In genomic region chr6:126788961-126789365, GRCh38 we compare ENCODE assay signal across 19 cellular contexts.
A peak's percentile ranks its signal among the peaks of the same experiment; 100 is the strongest.
DNase-seq lines count a peak whose midpoint lies in the region; ATAC-seq, FAIRE-seq and TF ChIP-seq lines count a peak whose summit lies in the region.
"Had no signal": no experiment of that assay in that cellular context is flagged by ENCODE, and none has a peak within 500 bp of the region (broad histone marks: within the 10 kb centered on the region; RNA-seq: fewer than 3 reads in every experiment).

No MANE protein-coding gene starts in this region.

- POLR2A ChIA-PET in HepG2 (lab: Yijun Ruan, JAX) = no interaction called here

- no peaks in the 10 kb centered on the region for H3K79me2 ChIP-seq in HepG2 (ENCODE audit: insufficient read depth, low read length)
- H3K79me2 ChIP-seq in hepatocyte = no peaks in the 10 kb centered on the region

- H3K27me3 Mint-ChIP-seq in nephron (ENCODE audit: low read depth) = no peaks in the 10 kb centered on the region

- H3K27me3 ChIP-seq in liver (ENCODE audit: control insufficient read depth in 4 of 4, insufficient read depth in 4 of 4, low read length in 3 of 4) (no peaks in the 10 kb centered on the region), HepG2 (ENCODE audit: control insufficient read depth in 1 of 2, insufficient read depth in 2 of 2, low read length in 2 of 2) (no peaks in the 10 kb centered on the region), hepatocyte (no peaks in the 10 kb centered on the region), ascending aorta (no peaks in the 10 kb centered on the region)
- H3K27me3 ChIP-seq: BLaER1 had no signal

- intact Hi-C loops in HepG2 (cut with micrococcal nuclease; ENCODE audit: unreplicated experiment) = no loop called here
- intact Hi-C loops in ascending aorta (cut with DNase I) = no loop called here

- H3K4me3 ChIP-seq in liver (ENCODE audit: low read depth in 1 of 3, low read length in 3 of 3) (no peak overlapping the region), HepG2 (replicated peaks in 1 of 3; ENCODE audit: insufficient read depth in 1 of 3, low read depth in 2 of 3, low read length in 3 of 3) (no peak overlapping the region), fibroblast of the aortic adventitia (ENCODE audit: low read depth, low read length) (no peak overlapping the region), hepatocyte (no peak overlapping the region), ascending aorta (no peak overlapping the region)
- H3K4me3 ChIP-seq: BLaER1 had no signal

- H3K9me2 ChIP-seq in hepatocyte (replicated peaks; ENCODE audit: insufficient read depth) = no peaks in the 10 kb centered on the region

- BruUV-seq in HepG2 (replicated peaks; lab: Mats Ljungman, UMichigan) = no TSS peak

- H3K27ac Mint-ChIP-seq in nephron = peak overlapping the region in 2 of 3 experiments; percentile 86 to 97
- H3K27ac Mint-ChIP-seq: CD8-positive, alpha-beta T cell had no signal

- WGBS in liver = 62% methylated on average over 5 of the region's 5 CpGs
- 19% methylated on average over 5 of the region's 5 CpGs for WGBS in HepG2 (ENCODE audit: low lambda C conversion rate)
- 89% methylated on average over 5 of the region's 5 CpGs for WGBS in hepatocyte (ENCODE audit: low lambda C conversion rate, missing lambda C conversion rate)

- no peaks in the 10 kb centered on the region for H3K9me3 ChIP-seq in liver (ENCODE audit: control insufficient read depth in 4 of 4, low read length in 3 of 4)
- no peaks in the 10 kb centered on the region for H3K9me3 ChIP-seq in HepG2 (ENCODE audit: low read length)
- no peaks in the 10 kb centered on the region for H3K9me3 ChIP-seq in hepatocyte (ENCODE audit: low read depth)
- no peaks in the 10 kb centered on the region for H3K9me3 ChIP-seq in ascending aorta
- H3K9me3 ChIP-seq: BLaER1 had no signal

- no peaks in the 10 kb centered on the region for H3K36me3 Mint-ChIP-seq in nephron (ENCODE audit: low read depth)
- H3K36me3 Mint-ChIP-seq: CD8-positive, alpha-beta T cell had no signal

- CTCF ChIA-PET in HepG2 (lab: Yijun Ruan, JAX; ENCODE audit: low intra/inter-chr PET ratio, low total read pairs) = no interaction called here

- DNase-seq in HepG2 (ENCODE audit: low spot score) (no peak), fibroblast of the aortic adventitia (ENCODE audit: low read depth) (peak; percentile 83), hepatocyte (ENCODE audit: low spot score) (no peak), ascending aorta (ENCODE audit: low spot score in 2 of 2) (no peak), SIG-M5 (lab: John Stamatoyannopoulos, UW) (no peak)
- DNase-seq in activated CD4-positive, alpha-beta T cell treated with anti-CD3 and anti-CD28 coated beads, Interleukin-2, amount 50 U/mL, for 4 hours = no peak
- DNase-seq: CD8-positive, alpha-beta T cell; H9; NCI-H1417 treated with DMSO at 0.1 percent for 48 hours; NCI-H187 treated with DMSO at 0.1 percent for 48 hours; NCI-H345; NCI-H526; PC-3 had no signal

- H4K20me1 ChIP-seq in HepG2 (ENCODE audit: insufficient read depth, low read length) = no peaks in the 10 kb centered on the region
- no peaks in the 10 kb centered on the region for H4K20me1 ChIP-seq in hepatocyte (ENCODE audit: insufficient read depth, poor library complexity, severe bottlenecking)
- H4K20me1 ChIP-seq: BLaER1 had no signal

- TF ChIP-seq RAD21 in liver (IDR thresholded peaks at IDR 0.05) = peak in 1 of 2 donors; percentile 9
- no peak for TF ChIP-seq RAD21 in HepG2 (CRISPR knock-in tag; IDR thresholded peaks at IDR 0.05)

- H3K27ac ChIP-seq in liver (ENCODE audit: low read depth in 1 of 2, low read length in 2 of 2) = no peak overlapping the region
- no peak overlapping the region for H3K27ac ChIP-seq in HepG2 (ENCODE audit: extremely low read length, insufficient read depth, low read length)
- H3K27ac ChIP-seq in hepatocyte = no peak overlapping the region
- H3K27ac ChIP-seq in ascending aorta = no peak overlapping the region
- H3K27ac ChIP-seq: 22Rv1, BLaER1, KMS-11, RWPE1 had no signal

- no peak for FAIRE-seq in HepG2 (lab: Jason Lieb, UNC)

- in situ Hi-C loops in HepG2 (cut with HindIII; ENCODE audit: extremely low pct_ligation_motif_present, low pct_unique_long_range_greater_than_20kb) = no loop called here

- no peak overlapping the region for H2AFZ ChIP-seq in HepG2 (ENCODE audit: low read length)
- no peak overlapping the region for H2AFZ ChIP-seq in hepatocyte

- no peak for ATAC-seq in HepG2
- ATAC-seq: CD8-positive, alpha-beta T cell; PC-3 had no signal

- no peak overlapping the region for H3K9ac ChIP-seq in liver (ENCODE audit: low read depth in 1 of 2, low read length in 2 of 2)
- no peak overlapping the region for H3K9ac ChIP-seq in HepG2 (ENCODE audit: insufficient read depth, low read depth, low read length)
- H3K9ac ChIP-seq: BLaER1, KMS-11 had no signal

- no peak for TF ChIP-seq POLR2A in HepG2 (IDR thresholded peaks at IDR 0.05; ENCODE audit: insufficient read depth in 1 of 2, low read depth in 2 of 2, low read length in 2 of 2)

- TF ChIP-seq CTCF in liver (IDR thresholded peaks at IDR 0.05; ENCODE audit: low read depth, low read length, missing input control) (no peak), HepG2 (CRISPR knock-in tag; IDR thresholded peaks at IDR 0.05) (no peak), fibroblast of the aortic adventitia (IDR thresholded peaks at IDR 0.05; ENCODE audit: insufficient read depth, low read length) (no peak), nephron (IDR thresholded peaks at IDR 0.05; ENCODE audit: unreplicated experiment in 3 of 3) (no peak), hepatocyte (IDR thresholded peaks at IDR 0.05; ENCODE audit: poor library complexity) (no peak), ascending aorta (IDR thresholded peaks at IDR 0.05) (no peak)

- H3K4me2 ChIP-seq in HepG2 (ENCODE audit: low read depth, low read length) (no peak overlapping the region), hepatocyte (no peak overlapping the region)
- H3K4me2 ChIP-seq: BLaER1, KMS-11 had no signal

- no peaks in the 10 kb centered on the region for H3K36me3 ChIP-seq in liver (ENCODE audit: control insufficient read depth in 4 of 4, insufficient read depth in 3 of 4, low read depth in 1 of 4, low read length in 3 of 4)
- H3K36me3 ChIP-seq in HepG2 (replicated peaks in 1 of 2; ENCODE audit: control insufficient read depth in 1 of 2, insufficient read depth in 2 of 2, low read length in 2 of 2) = no peaks in the 10 kb centered on the region
- H3K36me3 ChIP-seq in hepatocyte (replicated peaks; ENCODE audit: insufficient read depth, low read depth) = no peaks in the 10 kb centered on the region
- H3K36me3 ChIP-seq in ascending aorta = no peaks in the 10 kb centered on the region
- H3K36me3 ChIP-seq: BLaER1 had no signal

- TF ChIP-seq EP300 in HepG2 (IDR thresholded peaks at IDR 0.05; ENCODE audit: low read depth in 2 of 2, low read length in 2 of 2) (no peak), HepG2 (CRISPR knock-in tag; IDR thresholded peaks at IDR 0.05; ENCODE audit: borderline replicate concordance) (no peak)

- no peaks in the 10 kb centered on the region for H3K9me3 Mint-ChIP-seq in nephron
- H3K9me3 Mint-ChIP-seq: CD8-positive, alpha-beta T cell; H9 had no signal

- H3K4me1 ChIP-seq in liver (ENCODE audit: control insufficient read depth in 4 of 4, insufficient read depth in 4 of 4, low read length in 3 of 4) (no peaks in the 10 kb centered on the region), HepG2 (ENCODE audit: insufficient read depth, low read length) (no peaks in the 10 kb centered on the region), hepatocyte (ENCODE audit: insufficient read depth) (no peaks in the 10 kb centered on the region), ascending aorta (no peaks in the 10 kb centered on the region)
- H3K4me1 ChIP-seq: BLaER1 had no signal

- peaks cover 32% of the 10 kb centered on the region for H3K4me1 Mint-ChIP-seq in nephron
- H3K4me1 Mint-ChIP-seq: H9 had no signal

- H3K4me3 Mint-ChIP-seq in nephron = no peak overlapping the region
- H3K4me3 Mint-ChIP-seq: CD8-positive, alpha-beta T cell; H9 had no signal

TF ChIP-seq in liver, 16 proteins besides CTCF, POLR2A, EP300 and RAD21:
- TF ChIP-seq HNF4A (conservative IDR thresholded peaks at IDR 0.05) (no peak), SP1 (IDR thresholded peaks at IDR 0.05) (no peak), NR2F2 (IDR thresholded peaks at IDR 0.05) (peak; percentile 56)

TF ChIP-seq in HepG2, 621 proteins besides CTCF, POLR2A, EP300 and RAD21 (continues in another document):
- TF ChIP-seq SMAD1 (CRISPR knock-in tag; IDR thresholded peaks at IDR 0.05; ENCODE audit: borderline replicate concordance, low read depth) (no peak), ZNF546 (CRISPR knock-in tag; conservative IDR thresholded peaks at IDR 0.05) (no peak), REST (IDR thresholded peaks at IDR 0.05; ENCODE audit: borderline replicate concordance in 1 of 2, low read depth in 1 of 2, low read length in 2 of 2) (no peak)
- TF ChIP-seq, protein P1, sequence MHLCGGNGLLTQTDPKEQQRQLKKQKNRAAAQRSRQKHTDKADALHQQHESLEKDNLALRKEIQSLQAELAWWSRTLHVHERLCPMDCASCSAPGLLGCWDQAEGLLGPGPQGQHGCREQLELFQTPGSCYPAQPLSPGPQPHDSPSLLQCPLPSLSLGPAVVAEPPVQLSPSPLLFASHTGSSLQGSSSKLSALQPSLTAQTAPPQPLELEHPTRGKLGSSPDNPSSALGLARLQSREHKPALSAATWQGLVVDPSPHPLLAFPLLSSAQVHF (CRISPR knock-in tag; IDR thresholded peaks at IDR 0.05) = no peak
